In the genomic region with DNA sequence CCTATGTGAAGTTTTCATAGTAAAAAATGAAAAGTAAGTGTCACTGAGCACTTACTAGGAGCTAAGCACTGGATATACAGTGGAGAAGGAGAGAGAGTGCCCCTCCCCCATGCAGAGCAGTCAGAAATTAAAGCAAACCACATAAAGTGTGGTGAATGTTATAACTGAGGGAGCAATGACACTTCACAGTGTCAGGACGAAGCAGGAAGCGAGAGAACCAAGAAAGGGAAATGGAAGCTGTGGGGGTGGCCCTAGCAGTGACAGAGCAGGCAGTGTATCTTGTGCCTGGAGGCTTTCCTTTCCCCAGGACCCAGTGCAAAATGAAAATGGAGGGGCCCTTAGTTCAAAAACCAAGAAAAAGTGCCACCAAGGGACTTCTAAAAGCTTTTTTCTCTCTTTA, we compare ENCODE assay signal across 1 cellular context.
TF ChIP-seq lines count a peak whose summit lies in the region.

No MANE protein-coding gene starts in this region.

TF ChIP-seq in GM23338, 12 proteins besides CTCF, POLR2A, EP300 and RAD21 (continued from another document):
- TF ChIP-seq, protein P1, sequence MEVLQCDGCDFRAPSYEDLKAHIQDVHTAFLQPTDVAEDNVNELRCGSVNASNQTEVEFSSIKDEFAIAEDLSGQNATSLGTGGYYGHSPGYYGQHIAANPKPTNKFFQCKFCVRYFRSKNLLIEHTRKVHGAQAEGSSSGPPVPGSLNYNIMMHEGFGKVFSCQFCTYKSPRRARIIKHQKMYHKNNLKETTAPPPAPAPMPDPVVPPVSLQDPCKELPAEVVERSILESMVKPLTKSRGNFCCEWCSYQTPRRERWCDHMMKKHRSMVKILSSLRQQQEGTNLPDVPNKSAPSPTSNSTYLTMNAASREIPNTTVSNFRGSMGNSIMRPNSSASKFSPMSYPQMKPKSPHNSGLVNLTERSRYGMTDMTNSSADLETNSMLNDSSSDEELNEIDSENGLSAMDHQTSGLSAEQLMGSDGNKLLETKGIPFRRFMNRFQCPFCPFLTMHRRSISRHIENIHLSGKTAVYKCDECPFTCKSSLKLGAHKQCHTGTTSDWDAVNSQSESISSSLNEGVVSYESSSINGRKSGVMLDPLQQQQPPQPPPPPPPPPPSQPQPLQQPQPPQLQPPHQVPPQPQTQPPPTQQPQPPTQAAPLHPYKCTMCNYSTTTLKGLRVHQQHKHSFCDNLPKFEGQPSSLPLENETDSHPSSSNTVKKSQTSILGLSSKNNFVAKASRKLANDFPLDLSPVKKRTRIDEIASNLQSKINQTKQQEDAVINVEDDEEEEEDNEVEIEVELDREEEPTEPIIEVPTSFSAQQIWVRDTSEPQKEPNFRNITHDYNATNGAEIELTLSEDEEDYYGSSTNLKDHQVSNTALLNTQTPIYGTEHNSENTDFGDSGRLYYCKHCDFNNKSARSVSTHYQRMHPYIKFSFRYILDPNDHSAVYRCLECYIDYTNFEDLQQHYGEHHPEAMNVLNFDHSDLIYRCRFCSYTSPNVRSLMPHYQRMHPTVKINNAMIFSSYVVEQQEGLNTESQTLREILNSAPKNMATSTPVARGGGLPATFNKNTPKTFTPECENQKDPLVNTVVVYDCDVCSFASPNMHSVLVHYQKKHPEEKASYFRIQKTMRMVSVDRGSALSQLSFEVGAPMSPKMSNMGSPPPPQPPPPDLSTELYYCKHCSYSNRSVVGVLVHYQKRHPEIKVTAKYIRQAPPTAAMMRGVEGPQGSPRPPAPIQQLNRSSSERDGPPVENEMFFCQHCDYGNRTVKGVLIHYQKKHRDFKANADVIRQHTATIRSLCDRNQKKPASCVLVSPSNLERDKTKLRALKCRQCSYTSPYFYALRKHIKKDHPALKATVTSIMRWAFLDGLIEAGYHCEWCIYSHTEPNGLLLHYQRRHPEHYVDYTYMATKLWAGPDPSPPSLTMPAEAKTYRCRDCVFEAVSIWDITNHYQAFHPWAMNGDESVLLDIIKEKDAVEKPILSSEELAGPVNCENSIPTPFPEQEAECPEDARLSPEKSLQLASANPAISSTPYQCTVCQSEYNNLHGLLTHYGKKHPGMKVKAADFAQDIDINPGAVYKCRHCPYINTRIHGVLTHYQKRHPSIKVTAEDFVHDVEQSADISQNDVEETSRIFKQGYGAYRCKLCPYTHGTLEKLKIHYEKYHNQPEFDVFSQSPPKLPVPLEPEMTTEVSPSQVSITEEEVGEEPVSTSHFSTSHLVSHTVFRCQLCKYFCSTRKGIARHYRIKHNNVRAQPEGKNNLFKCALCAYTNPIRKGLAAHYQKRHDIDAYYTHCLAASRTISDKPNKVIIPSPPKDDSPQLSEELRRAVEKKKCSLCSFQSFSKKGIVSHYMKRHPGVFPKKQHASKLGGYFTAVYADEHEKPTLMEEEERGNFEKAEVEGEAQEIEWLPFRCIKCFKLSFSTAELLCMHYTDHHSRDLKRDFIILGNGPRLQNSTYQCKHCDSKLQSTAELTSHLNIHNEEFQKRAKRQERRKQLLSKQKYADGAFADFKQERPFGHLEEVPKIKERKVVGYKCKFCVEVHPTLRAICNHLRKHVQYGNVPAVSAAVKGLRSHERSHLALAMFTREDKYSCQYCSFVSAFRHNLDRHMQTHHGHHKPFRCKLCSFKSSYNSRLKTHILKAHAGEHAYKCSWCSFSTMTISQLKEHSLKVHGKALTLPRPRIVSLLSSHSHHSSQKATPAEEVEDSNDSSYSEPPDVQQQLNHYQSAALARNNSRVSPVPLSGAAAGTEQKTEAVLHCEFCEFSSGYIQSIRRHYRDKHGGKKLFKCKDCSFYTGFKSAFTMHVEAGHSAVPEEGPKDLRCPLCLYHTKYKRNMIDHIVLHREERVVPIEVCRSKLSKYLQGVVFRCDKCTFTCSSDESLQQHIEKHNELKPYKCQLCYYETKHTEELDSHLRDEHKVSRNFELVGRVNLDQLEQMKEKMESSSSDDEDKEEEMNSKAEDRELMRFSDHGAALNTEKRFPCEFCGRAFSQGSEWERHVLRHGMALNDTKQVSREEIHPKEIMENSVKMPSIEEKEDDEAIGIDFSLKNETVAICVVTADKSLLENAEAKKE (CRISPR knock-in tag; IDR thresholded peaks at IDR 0.05): no peak
- TF ChIP-seq, protein P2, sequence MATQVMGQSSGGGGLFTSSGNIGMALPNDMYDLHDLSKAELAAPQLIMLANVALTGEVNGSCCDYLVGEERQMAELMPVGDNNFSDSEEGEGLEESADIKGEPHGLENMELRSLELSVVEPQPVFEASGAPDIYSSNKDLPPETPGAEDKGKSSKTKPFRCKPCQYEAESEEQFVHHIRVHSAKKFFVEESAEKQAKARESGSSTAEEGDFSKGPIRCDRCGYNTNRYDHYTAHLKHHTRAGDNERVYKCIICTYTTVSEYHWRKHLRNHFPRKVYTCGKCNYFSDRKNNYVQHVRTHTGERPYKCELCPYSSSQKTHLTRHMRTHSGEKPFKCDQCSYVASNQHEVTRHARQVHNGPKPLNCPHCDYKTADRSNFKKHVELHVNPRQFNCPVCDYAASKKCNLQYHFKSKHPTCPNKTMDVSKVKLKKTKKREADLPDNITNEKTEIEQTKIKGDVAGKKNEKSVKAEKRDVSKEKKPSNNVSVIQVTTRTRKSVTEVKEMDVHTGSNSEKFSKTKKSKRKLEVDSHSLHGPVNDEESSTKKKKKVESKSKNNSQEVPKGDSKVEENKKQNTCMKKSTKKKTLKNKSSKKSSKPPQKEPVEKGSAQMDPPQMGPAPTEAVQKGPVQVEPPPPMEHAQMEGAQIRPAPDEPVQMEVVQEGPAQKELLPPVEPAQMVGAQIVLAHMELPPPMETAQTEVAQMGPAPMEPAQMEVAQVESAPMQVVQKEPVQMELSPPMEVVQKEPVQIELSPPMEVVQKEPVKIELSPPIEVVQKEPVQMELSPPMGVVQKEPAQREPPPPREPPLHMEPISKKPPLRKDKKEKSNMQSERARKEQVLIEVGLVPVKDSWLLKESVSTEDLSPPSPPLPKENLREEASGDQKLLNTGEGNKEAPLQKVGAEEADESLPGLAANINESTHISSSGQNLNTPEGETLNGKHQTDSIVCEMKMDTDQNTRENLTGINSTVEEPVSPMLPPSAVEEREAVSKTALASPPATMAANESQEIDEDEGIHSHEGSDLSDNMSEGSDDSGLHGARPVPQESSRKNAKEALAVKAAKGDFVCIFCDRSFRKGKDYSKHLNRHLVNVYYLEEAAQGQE (IDR thresholded peaks at IDR 0.05; ENCODE audit: unreplicated experiment): no peak
- TF ChIP-seq POLR2AphosphoS5 (IDR thresholded peaks at IDR 0.05; ENCODE audit: low read depth) (no peak), EZH2phosphoT487 (IDR thresholded peaks at IDR 0.05; ENCODE audit: unreplicated experiment) (no peak), JUNB (IDR thresholded peaks at IDR 0.05; ENCODE audit: unreplicated experiment) (no peak)
